12 cellular contexts compared by ENCODE assay signal in the genomic region with DNA sequence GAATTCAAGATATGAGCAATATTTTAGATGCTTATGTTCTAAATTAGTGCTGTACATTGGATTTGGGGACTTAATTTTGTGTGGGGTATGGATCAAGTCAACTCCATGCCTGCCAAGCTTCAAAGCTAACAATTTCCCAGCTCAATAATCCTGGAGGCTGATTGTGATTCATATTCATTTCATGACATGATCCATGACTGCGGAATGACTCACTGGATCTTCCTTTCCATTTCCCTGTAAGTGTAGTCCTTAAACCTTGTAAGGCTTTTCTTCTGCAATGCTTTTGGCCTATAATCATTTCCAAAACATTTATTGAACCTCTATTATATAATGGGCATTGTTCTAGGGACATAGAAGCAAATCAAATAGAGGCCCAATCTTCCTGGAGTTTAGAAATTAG. TPM values are rescaled to one million over a fixed set of nuclear protein-coding genes. Genes with fewer than 3 reads are reported as not detected.
DNase-seq lines count a peak whose midpoint lies in the region; ATAC-seq, FAIRE-seq and TF ChIP-seq lines count a peak whose summit lies in the region.
"Had no signal": no experiment of that assay in that cellular context is flagged by ENCODE, and none has a peak within 500 bp of the region (broad histone marks: within the 10 kb centered on the region; RNA-seq: fewer than 3 reads in every experiment).

No MANE protein-coding gene starts in this region.

- H4K20me1 ChIP-seq in fibroblast of lung (ENCODE audit: control insufficient read depth, extremely low read depth, insufficient read depth, low read length) (no peaks in the 10 kb centered on the region), hepatocyte (ENCODE audit: insufficient read depth, poor library complexity, severe bottlenecking) (no peaks in the 10 kb centered on the region)

- DNase-seq in EL: peak; percentile 94
- DNase-seq in RWPE2 (ENCODE audit: low spot score): no peak
- peak; percentile 77 to 92 for DNase-seq in fibroblast of lung (ENCODE audit: low read depth in 2 of 2)
- DNase-seq in renal cortical epithelial cell (ENCODE audit: low read depth): peak; percentile 79
- DNase-seq in kidney: no peak
- DNase-seq in hepatocyte (ENCODE audit: low spot score): no peak
- DNase-seq: activated CD4-positive, alpha-beta T cell treated with anti-CD3 and anti-CD28 coated beads, Interleukin-2, amount 50 U/mL, for 4 hours; DMS153; immature natural killer cell; NCI-H82 had no signal

- no peak for FAIRE-seq in kidney (lab: Jason Lieb, UNC)

- H3K9me3 ChIP-seq in RWPE2 (ENCODE audit: severe bottlenecking) (no peaks in the 10 kb centered on the region), fibroblast of lung (ENCODE audit: control insufficient read depth, insufficient read depth, low read depth, low read length) (no peaks in the 10 kb centered on the region), kidney (ENCODE audit: control insufficient read depth in 1 of 2, low read length in 2 of 2) (no peaks in the 10 kb centered on the region), hepatocyte (ENCODE audit: low read depth) (no peaks in the 10 kb centered on the region)

- no peak overlapping the region for H3K9ac ChIP-seq in fibroblast of lung (ENCODE audit: insufficient read depth, low read length)
- no peak overlapping the region for H3K9ac ChIP-seq in kidney (ENCODE audit: low read length in 2 of 2)

- WGBS in hepatocyte (ENCODE audit: low lambda C conversion rate, missing lambda C conversion rate): 90% methylated on average over 1 of the region's 1 CpG

- H2AFZ ChIP-seq in fibroblast of lung (ENCODE audit: low read length): no peak overlapping the region
- H2AFZ ChIP-seq in hepatocyte: no peak overlapping the region

- H3K79me2 ChIP-seq in fibroblast of lung (ENCODE audit: control insufficient read depth, insufficient read depth, low read length): no peaks in the 10 kb centered on the region
- no peaks in the 10 kb centered on the region for H3K79me2 ChIP-seq in hepatocyte

- H3K36me3 ChIP-seq in RWPE2 (ENCODE audit: low read depth) (no peaks in the 10 kb centered on the region), fibroblast of lung (ENCODE audit: control insufficient read depth, insufficient read depth, low read length) (no peaks in the 10 kb centered on the region), kidney (ENCODE audit: control insufficient read depth in 1 of 2, insufficient read depth in 2 of 2, low read length in 2 of 2) (no peaks in the 10 kb centered on the region), hepatocyte (replicated peaks; ENCODE audit: insufficient read depth, low read depth) (no peaks in the 10 kb centered on the region)

- no peaks in the 10 kb centered on the region for H3K9me2 ChIP-seq in hepatocyte (replicated peaks; ENCODE audit: insufficient read depth)

- intact Hi-C loops in kidney (cut with DNase I): no loop called here

- TF ChIP-seq CTCF in RWPE2 (IDR thresholded peaks at IDR 0.05; ENCODE audit: poor library complexity, severe bottlenecking): no peak
- TF ChIP-seq CTCF in fibroblast of lung (conservative IDR thresholded peaks at IDR 0.05 in 1 of 2, IDR thresholded peaks at IDR 0.05 in 1 of 2; ENCODE audit: low read depth in 1 of 2, low read length in 2 of 2): no peak
- no peak for TF ChIP-seq CTCF in kidney (IDR thresholded peaks at IDR 0.05; ENCODE audit: borderline replicate concordance, extremely low read depth, insufficient read depth)
- TF ChIP-seq CTCF in hepatocyte (IDR thresholded peaks at IDR 0.05; ENCODE audit: poor library complexity): no peak

- peaks cover 14% of the 10 kb centered on the region for H3K4me1 ChIP-seq in RWPE2 (ENCODE audit: insufficient read depth, poor library complexity, severe bottlenecking)
- no peaks in the 10 kb centered on the region for H3K4me1 ChIP-seq in fibroblast of lung (ENCODE audit: control insufficient read depth, extremely low read depth, insufficient read depth, low read length)
- H3K4me1 ChIP-seq in kidney (ENCODE audit: control insufficient read depth in 1 of 2, insufficient read depth in 1 of 2, low read depth in 1 of 2, low read length in 2 of 2): no peaks in the 10 kb centered on the region
- H3K4me1 ChIP-seq in hepatocyte (ENCODE audit: insufficient read depth): peaks cover 6% of the 10 kb centered on the region

- H3K27ac ChIP-seq in RWPE2 (ENCODE audit: poor library complexity, severe bottlenecking) (peak overlapping the region; percentile 60), fibroblast of lung (ENCODE audit: insufficient read depth, low read length) (no peak overlapping the region), kidney (ENCODE audit: low read depth in 2 of 2, low read length in 2 of 2) (no peak overlapping the region), hepatocyte (no peak overlapping the region)

- peak; percentile 100 for ATAC-seq in RWPE2 (ENCODE audit: low read depth)
- no peak for ATAC-seq in GM21825 (IDR thresholded peaks at IDR 0.05; ENCODE audit: unreplicated experiment)
- ATAC-seq in HG02981 (IDR thresholded peaks at IDR 0.05; ENCODE audit: unreplicated experiment): no peak

- no peaks in the 10 kb centered on the region for H3K27me3 ChIP-seq in RWPE2 (ENCODE audit: insufficient read depth, poor library complexity, severe bottlenecking)
- H3K27me3 ChIP-seq in fibroblast of lung (ENCODE audit: control insufficient read depth, insufficient read depth, low read length): no peaks in the 10 kb centered on the region
- H3K27me3 ChIP-seq in hepatocyte: no peaks in the 10 kb centered on the region

- H3K4me3 ChIP-seq in RWPE2 (ENCODE audit: severe bottlenecking) (no peak overlapping the region), fibroblast of lung (replicated peaks in 1 of 4; ENCODE audit: control extremely low read depth in 1 of 4, insufficient read depth in 1 of 4, low read depth in 3 of 4, low read length in 4 of 4) (no peak overlapping the region), kidney (ENCODE audit: low read length in 2 of 2) (no peak overlapping the region), hepatocyte (no peak overlapping the region)

- H3K4me2 ChIP-seq in fibroblast of lung (ENCODE audit: extremely low read depth, insufficient read depth, low read length) (no peak overlapping the region), hepatocyte (no peak overlapping the region)

RNA-seq across cellular contexts. Expression of a gene that starts 44.8 kb away (rescaled TPM):
- total RNA-seq in fibroblast of lung (20.5 and 22.8 TPM in 2 replicates), renal cortical epithelial cell (36.1 and 166 TPM in 2 replicates), kidney (64.1 TPM), hepatocyte (116 and 147 TPM in 2 replicates)
- polyA plus RNA-seq in fibroblast of lung (216 and 347 TPM in 2 replicates), kidney (ENCODE audit: insufficient read depth, low read depth, low replicate concordance) (248 TPM), hepatocyte (296 and 300 TPM in 2 replicates)
- 268 and 404 TPM in 2 replicates for polyA plus RNA-seq in fibroblast of lung (2012)
- polyA minus RNA-seq in fibroblast of lung (ENCODE audit: low replicate concordance): 155 and 204 TPM in 2 replicates
- polyA plus RNA-seq: immature natural killer cell had no signal

Comparison
In these comparisons a context has a peak if more than half of its experiments do, and no peak if none do; other contexts are left out.
1. DNase-seq: peak in EL (single experiment), fibroblast of lung (2 of 2) and renal cortical epithelial cell (single experiment); none in RWPE2 (single experiment), kidney (single experiment) and hepatocyte (single experiment).